ENCODE assay signal across 17 cellular contexts in the genomic region with DNA sequence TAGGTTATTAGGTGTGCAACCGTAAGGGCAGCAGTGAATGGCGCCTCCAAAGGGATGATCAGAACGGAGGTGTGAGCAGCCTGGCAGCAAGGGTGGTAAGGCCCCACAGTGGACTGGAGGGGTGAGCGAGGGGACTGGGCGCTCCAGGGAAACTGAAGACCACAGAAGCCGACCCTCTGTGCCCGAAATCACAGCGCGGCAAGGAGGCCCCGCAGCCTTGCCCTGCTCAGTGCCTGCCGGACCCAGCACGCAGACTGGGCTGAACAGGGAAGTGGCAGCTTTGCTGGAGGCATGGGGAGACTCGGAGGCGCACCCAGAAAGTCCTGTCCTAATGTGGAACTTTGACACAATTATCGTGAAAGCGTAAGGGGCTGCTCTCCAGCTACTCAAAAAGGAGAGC.
"Had no signal": no experiment of that assay in that cellular context is flagged by ENCODE, and none has a peak within 500 bp of the region (broad histone marks: within the 10 kb centered on the region; RNA-seq: fewer than 3 reads in every experiment).

No MANE protein-coding gene starts in this region.

- H3K9me3 ChIP-seq: esophagus squamous epithelium, ovary, right lobe of liver, tibial nerve, vagina had no signal

- DNase-seq: activated CD4-positive, alpha-beta T cell treated with anti-CD3 and anti-CD28 coated beads for 1 hour; activated CD4-positive, alpha-beta T cell treated with anti-CD3 and anti-CD28 coated beads, Interleukin-2, amount 50 U/mL, for 4 hours; activated naive CD4-positive, alpha-beta T cell treated with anti-CD3 and anti-CD28 coated beads for 36 hours; activated naive CD8-positive, alpha-beta T cell treated with anti-CD3 and anti-CD28 coated beads, Interleukin-2, amount 50 U/mL, for 24 hours; activated T-cell treated with anti-CD3 and anti-CD28 coated beads for 4 hours; aorta; esophagus squamous epithelium; ovary; right lobe of liver; T-helper 1 cell; T1000 had no signal

- H3K27ac ChIP-seq: esophagus squamous epithelium, ovary, right lobe of liver, tibial nerve, vagina had no signal

- H3K4me3 Mint-ChIP-seq: activated naive CD4-positive, alpha-beta T cell treated with anti-CD3 and anti-CD28 coated beads for 36 hours; activated naive CD8-positive, alpha-beta T cell treated with anti-CD3 and anti-CD28 coated beads, Interleukin-2, amount 50 U/mL, for 24 hours; activated T-helper 17 cell treated with anti-CD3 and anti-CD28 coated beads, Interleukin-2, amount 50 U/mL, for 72 hours; neural crest cell had no signal

- H3K27me3 Mint-ChIP-seq: activated naive CD8-positive, alpha-beta T cell treated with anti-CD3 and anti-CD28 coated beads, Interleukin-2, amount 50 U/mL, for 24 hours; activated T-helper 17 cell treated with anti-CD3 and anti-CD28 coated beads, Interleukin-2, amount 50 U/mL, for 72 hours had no signal

- ATAC-seq: activated naive CD8-positive, alpha-beta T cell treated with anti-CD3 and anti-CD28 coated beads, Interleukin-2, amount 50 U/mL, for 24 hours; activated T-helper 17 cell treated with anti-CD3 and anti-CD28 coated beads, Interleukin-2, amount 50 U/mL, for 72 hours had no signal

- H3K27me3 ChIP-seq: esophagus squamous epithelium, ovary, right lobe of liver, tibial nerve, vagina had no signal

- H3K9me3 Mint-ChIP-seq: activated naive CD4-positive, alpha-beta T cell treated with anti-CD3 and anti-CD28 coated beads for 36 hours; activated naive CD8-positive, alpha-beta T cell treated with anti-CD3 and anti-CD28 coated beads, Interleukin-2, amount 50 U/mL, for 24 hours; activated T-helper 17 cell treated with anti-CD3 and anti-CD28 coated beads, Interleukin-2, amount 50 U/mL, for 72 hours; neural crest cell had no signal

- H3K36me3 ChIP-seq: ovary had no signal

- H3K27ac Mint-ChIP-seq: activated naive CD4-positive, alpha-beta T cell treated with anti-CD3 and anti-CD28 coated beads for 36 hours; activated naive CD8-positive, alpha-beta T cell treated with anti-CD3 and anti-CD28 coated beads, Interleukin-2, amount 50 U/mL, for 24 hours; activated T-helper 17 cell treated with anti-CD3 and anti-CD28 coated beads, Interleukin-2, amount 50 U/mL, for 72 hours had no signal

- H3K4me3 ChIP-seq: esophagus squamous epithelium, ovary, right lobe of liver, tibial nerve, vagina had no signal

- H3K4me1 ChIP-seq: right lobe of liver, vagina had no signal

- FAIRE-seq: bronchial epithelial cell, endothelial cell of umbilical vein had no signal
